1 cellular context compared by ENCODE assay signal in the genomic region with DNA sequence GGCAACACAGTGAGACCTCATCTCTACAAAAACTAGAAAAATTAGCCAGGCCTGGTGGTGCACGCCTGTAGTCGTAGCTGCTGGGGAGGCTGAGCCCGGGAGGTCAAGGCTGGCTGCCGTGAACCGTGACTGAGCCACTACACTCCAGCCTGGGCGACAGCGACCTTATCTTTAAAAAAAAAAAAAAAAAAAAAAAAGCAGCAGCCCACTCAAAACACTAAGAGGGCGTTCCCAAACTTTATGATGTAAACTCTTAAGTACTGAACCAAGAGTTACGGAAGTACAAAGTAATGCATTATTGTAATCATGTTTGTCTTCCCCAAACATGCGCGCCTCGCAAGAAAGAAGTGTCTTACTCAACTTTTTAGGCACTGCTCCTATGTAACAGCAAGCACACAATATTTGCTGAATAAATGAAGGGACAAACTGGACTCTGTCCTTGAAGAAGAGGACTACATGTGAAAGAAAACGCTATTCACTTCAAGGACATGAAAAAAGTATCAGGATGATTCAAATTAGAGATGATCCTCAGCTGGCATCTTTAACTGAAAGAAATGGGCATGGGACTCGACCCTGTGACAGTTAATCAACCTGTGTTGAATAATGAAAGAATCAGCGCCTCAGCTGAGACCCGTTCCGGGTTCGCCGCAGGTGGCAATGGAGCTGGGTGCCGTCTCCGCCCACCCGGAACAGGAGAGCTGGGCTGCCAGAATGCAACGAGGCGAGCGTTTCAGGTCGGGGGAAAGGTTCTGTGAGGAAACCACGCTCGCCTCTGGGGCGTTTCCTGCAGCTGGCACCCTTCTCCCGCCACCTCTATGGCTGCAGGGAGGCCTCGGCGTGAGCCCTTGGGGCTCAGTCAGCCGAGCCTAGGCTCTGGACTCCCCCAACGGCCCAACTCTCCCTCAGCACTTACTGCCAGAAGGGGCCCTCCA.
A peak's percentile ranks its signal among the peaks of the same experiment; 100 is the strongest.
TF ChIP-seq lines count a peak whose summit lies in the region.

No MANE protein-coding gene starts in this region.

TF ChIP-seq in IMR-90, 13 proteins besides CTCF, POLR2A, EP300 and RAD21:
- TF ChIP-seq MXI1 (IDR thresholded peaks at IDR 0.05; ENCODE audit: borderline replicate concordance, low read depth, low read length) (peak; percentile 73; the same call in 1 of the 2 replicates), CHD1 (IDR thresholded peaks at IDR 0.05; ENCODE audit: low read depth, low read length) (no peak)
TF ChIP-seq in IMR-90: peak in this region for 1.
